1 cellular context compared by ENCODE assay signal in genomic region chr4:168536448-168536847, GRCh38.
A peak's percentile ranks its signal among the peaks of the same experiment; 100 is the strongest.
TF ChIP-seq lines count a peak whose summit lies in the region.

No MANE protein-coding gene starts in this region.

TF ChIP-seq in K562, 482 proteins besides CTCF, POLR2A, EP300 and RAD21 (continues in another document):
- no peak for TF ChIP-seq GATAD2A (IDR thresholded peaks at IDR 0.05)
- no peak for TF ChIP-seq ZNF24 (IDR thresholded peaks at IDR 0.05)
- TF ChIP-seq ZNF12 (CRISPR knock-in tag; IDR thresholded peaks at IDR 0.05): no peak
- no peak for TF ChIP-seq ZNF347 (CRISPR knock-in tag; IDR thresholded peaks at IDR 0.05; ENCODE audit: low read depth)
- TF ChIP-seq TAF1 (IDR thresholded peaks at IDR 0.05; ENCODE audit: control insufficient read depth, extremely low read depth, insufficient read depth, low read length, severe bottlenecking): peak; percentile 19
- TF ChIP-seq ATF7 (IDR thresholded peaks at IDR 0.05): no peak
- TF ChIP-seq ZNF124 (CRISPR knock-in tag; IDR thresholded peaks at IDR 0.05): no peak
- no peak for TF ChIP-seq ZNF717 (CRISPR knock-in tag; IDR thresholded peaks at IDR 0.05)
- TF ChIP-seq, protein P1, sequence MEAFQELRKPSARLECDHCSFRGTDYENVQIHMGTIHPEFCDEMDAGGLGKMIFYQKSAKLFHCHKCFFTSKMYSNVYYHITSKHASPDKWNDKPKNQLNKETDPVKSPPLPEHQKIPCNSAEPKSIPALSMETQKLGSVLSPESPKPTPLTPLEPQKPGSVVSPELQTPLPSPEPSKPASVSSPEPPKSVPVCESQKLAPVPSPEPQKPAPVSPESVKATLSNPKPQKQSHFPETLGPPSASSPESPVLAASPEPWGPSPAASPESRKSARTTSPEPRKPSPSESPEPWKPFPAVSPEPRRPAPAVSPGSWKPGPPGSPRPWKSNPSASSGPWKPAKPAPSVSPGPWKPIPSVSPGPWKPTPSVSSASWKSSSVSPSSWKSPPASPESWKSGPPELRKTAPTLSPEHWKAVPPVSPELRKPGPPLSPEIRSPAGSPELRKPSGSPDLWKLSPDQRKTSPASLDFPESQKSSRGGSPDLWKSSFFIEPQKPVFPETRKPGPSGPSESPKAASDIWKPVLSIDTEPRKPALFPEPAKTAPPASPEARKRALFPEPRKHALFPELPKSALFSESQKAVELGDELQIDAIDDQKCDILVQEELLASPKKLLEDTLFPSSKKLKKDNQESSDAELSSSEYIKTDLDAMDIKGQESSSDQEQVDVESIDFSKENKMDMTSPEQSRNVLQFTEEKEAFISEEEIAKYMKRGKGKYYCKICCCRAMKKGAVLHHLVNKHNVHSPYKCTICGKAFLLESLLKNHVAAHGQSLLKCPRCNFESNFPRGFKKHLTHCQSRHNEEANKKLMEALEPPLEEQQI (IDR thresholded peaks at IDR 0.05): 0 out of 2 replicates have a peak, but pooled peaks have one; percentile 31
- no peak for TF ChIP-seq FOXO4 (CRISPR knock-in tag; IDR thresholded peaks at IDR 0.05)
- no peak for TF ChIP-seq ZNF324 (CRISPR knock-in tag; IDR thresholded peaks at IDR 0.05)
- TF ChIP-seq ELK3 (CRISPR knock-in tag; IDR thresholded peaks at IDR 0.05): no peak
- TF ChIP-seq NFRKB (IDR thresholded peaks at IDR 0.05; ENCODE audit: low read depth): 0 out of 2 replicates have a peak, but pooled peaks have one; percentile 27
- 0 out of 2 replicates have a peak, but pooled peaks have one; percentile 15 for TF ChIP-seq PHF8 (IDR thresholded peaks at IDR 0.05; ENCODE audit: borderline replicate concordance, low read length)
- TF ChIP-seq TFAP4 (CRISPR knock-in tag; IDR thresholded peaks at IDR 0.05; ENCODE audit: borderline replicate concordance): no peak
- TF ChIP-seq, protein P2, sequence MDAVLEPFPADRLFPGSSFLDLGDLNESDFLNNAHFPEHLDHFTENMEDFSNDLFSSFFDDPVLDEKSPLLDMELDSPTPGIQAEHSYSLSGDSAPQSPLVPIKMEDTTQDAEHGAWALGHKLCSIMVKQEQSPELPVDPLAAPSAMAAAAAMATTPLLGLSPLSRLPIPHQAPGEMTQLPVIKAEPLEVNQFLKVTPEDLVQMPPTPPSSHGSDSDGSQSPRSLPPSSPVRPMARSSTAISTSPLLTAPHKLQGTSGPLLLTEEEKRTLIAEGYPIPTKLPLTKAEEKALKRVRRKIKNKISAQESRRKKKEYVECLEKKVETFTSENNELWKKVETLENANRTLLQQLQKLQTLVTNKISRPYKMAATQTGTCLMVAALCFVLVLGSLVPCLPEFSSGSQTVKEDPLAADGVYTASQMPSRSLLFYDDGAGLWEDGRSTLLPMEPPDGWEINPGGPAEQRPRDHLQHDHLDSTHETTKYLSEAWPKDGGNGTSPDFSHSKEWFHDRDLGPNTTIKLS (IDR thresholded peaks at IDR 0.05; ENCODE audit: borderline replicate concordance, low read depth): peak; percentile 62; the same call in 1 of the 2 replicates
- no peak for TF ChIP-seq ZNF41 (CRISPR knock-in tag; conservative IDR thresholded peaks at IDR 0.05)
- no peak for TF ChIP-seq ZNF282 (CRISPR knock-in tag; IDR thresholded peaks at IDR 0.05)
- no peak for TF ChIP-seq EZH2 (IDR thresholded peaks at IDR 0.05; ENCODE audit: borderline replicate concordance, low read depth, low read length)
- peak; percentile 52 for TF ChIP-seq POLR2B (IDR thresholded peaks at IDR 0.05; ENCODE audit: low read depth, partially characterized antibody)
- TF ChIP-seq FOS (IDR thresholded peaks at IDR 0.05; ENCODE audit: extremely low read depth, insufficient read length): no peak
- TF ChIP-seq THAP7 (CRISPR knock-in tag; IDR thresholded peaks at IDR 0.05): no peak
- no peak for TF ChIP-seq ZKSCAN1 (IDR thresholded peaks at IDR 0.05; ENCODE audit: low read depth, low read length)
- TF ChIP-seq ZNF121 (CRISPR knock-in tag; conservative IDR thresholded peaks at IDR 0.05): no peak
- peak; percentile 71; the same call in 1 of the 2 replicates for TF ChIP-seq EHMT2 (IDR thresholded peaks at IDR 0.05)
- 0 out of 2 replicates have a peak, but pooled peaks have one; percentile 8 for TF ChIP-seq ETV1 (tag; conservative IDR thresholded peaks at IDR 0.05; ENCODE audit: low read depth)
- TF ChIP-seq DMBX1 (CRISPR knock-in tag; IDR thresholded peaks at IDR 0.05; ENCODE audit: borderline replicate concordance): no peak
- TF ChIP-seq CREM (IDR thresholded peaks at IDR 0.05; ENCODE audit: low read depth): no peak
- no peak for TF ChIP-seq ZNF165 (CRISPR knock-in tag; IDR thresholded peaks at IDR 0.05; ENCODE audit: borderline replicate concordance)
- TF ChIP-seq MTA2 (IDR thresholded peaks at IDR 0.05; ENCODE audit: low read depth): no peak
- TF ChIP-seq POLR2G (IDR thresholded peaks at IDR 0.05; ENCODE audit: low read depth, low read length): 0 out of 2 replicates have a peak, but pooled peaks have one; percentile 18
- no peak for TF ChIP-seq ZBTB7A (IDR thresholded peaks at IDR 0.05; ENCODE audit: borderline replicate concordance, control insufficient read depth, low read depth, low read length)
- TF ChIP-seq DIDO1 (tag; IDR thresholded peaks at IDR 0.05; ENCODE audit: low read depth): peak; percentile 77; the same call in 1 of the 2 replicates
- TF ChIP-seq MAFF (IDR thresholded peaks at IDR 0.05; ENCODE audit: low read length): no peak; the same call in 1 of the 2 replicates
- peak; percentile 94 for TF ChIP-seq CHD2 (IDR thresholded peaks at IDR 0.05; ENCODE audit: low read depth, low read length)
- peak; percentile 91 for TF ChIP-seq POLR2H (tag; IDR thresholded peaks at IDR 0.05; ENCODE audit: low read depth)
- TF ChIP-seq RBFOX2 (IDR thresholded peaks at IDR 0.05; ENCODE audit: low read depth, low read length): peak; percentile 55; the same call in 1 of the 2 replicates
- TF ChIP-seq, protein P3, sequence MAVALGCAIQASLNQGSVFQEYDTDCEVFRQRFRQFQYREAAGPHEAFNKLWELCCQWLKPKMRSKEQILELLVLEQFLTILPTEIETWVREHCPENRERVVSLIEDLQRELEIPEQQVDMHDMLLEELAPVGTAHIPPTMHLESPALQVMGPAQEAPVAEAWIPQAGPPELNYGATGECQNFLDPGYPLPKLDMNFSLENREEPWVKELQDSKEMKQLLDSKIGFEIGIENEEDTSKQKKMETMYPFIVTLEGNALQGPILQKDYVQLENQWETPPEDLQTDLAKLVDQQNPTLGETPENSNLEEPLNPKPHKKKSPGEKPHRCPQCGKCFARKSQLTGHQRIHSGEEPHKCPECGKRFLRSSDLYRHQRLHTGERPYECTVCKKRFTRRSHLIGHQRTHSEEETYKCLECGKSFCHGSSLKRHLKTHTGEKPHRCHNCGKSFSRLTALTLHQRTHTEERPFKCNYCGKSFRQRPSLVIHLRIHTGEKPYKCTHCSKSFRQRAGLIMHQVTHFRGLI (CRISPR knock-in tag; IDR thresholded peaks at IDR 0.05): no peak
- peak; percentile 29; the same call in 1 of the 2 replicates for TF ChIP-seq EP400 (IDR thresholded peaks at IDR 0.05)
- TF ChIP-seq CBX3 (IDR thresholded peaks at IDR 0.05; ENCODE audit: borderline replicate concordance in 1 of 2, low read length in 2 of 2): 0 out of 3 replicates have a peak, but pooled peaks of 1 of the 2 experiments have one; percentile 22
- TF ChIP-seq, protein P4, sequence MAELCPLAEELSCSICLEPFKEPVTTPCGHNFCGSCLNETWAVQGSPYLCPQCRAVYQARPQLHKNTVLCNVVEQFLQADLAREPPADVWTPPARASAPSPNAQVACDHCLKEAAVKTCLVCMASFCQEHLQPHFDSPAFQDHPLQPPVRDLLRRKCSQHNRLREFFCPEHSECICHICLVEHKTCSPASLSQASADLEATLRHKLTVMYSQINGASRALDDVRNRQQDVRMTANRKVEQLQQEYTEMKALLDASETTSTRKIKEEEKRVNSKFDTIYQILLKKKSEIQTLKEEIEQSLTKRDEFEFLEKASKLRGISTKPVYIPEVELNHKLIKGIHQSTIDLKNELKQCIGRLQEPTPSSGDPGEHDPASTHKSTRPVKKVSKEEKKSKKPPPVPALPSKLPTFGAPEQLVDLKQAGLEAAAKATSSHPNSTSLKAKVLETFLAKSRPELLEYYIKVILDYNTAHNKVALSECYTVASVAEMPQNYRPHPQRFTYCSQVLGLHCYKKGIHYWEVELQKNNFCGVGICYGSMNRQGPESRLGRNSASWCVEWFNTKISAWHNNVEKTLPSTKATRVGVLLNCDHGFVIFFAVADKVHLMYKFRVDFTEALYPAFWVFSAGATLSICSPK (IDR thresholded peaks at IDR 0.05; ENCODE audit: borderline replicate concordance): no peak
- TF ChIP-seq TBP (optimal IDR thresholded peaks at IDR 0.05; ENCODE audit: low read depth, low read length): peak; percentile 49
- TF ChIP-seq ID3 (CRISPR knock-in tag; IDR thresholded peaks at IDR 0.05): no peak
- TF ChIP-seq ID3 (tag; IDR thresholded peaks at IDR 0.05): no peak
- TF ChIP-seq TAF7 (tag; IDR thresholded peaks at IDR 0.05): peak; percentile 88
- no peak for TF ChIP-seq PTRF (tag; IDR thresholded peaks at IDR 0.05)
- 0 out of 2 replicates have a peak, but pooled peaks have one; percentile 29 for TF ChIP-seq CXXC5 (CRISPR knock-in tag; IDR thresholded peaks at IDR 0.05)
